7 cellular contexts compared by ENCODE assay signal in the genomic region with DNA sequence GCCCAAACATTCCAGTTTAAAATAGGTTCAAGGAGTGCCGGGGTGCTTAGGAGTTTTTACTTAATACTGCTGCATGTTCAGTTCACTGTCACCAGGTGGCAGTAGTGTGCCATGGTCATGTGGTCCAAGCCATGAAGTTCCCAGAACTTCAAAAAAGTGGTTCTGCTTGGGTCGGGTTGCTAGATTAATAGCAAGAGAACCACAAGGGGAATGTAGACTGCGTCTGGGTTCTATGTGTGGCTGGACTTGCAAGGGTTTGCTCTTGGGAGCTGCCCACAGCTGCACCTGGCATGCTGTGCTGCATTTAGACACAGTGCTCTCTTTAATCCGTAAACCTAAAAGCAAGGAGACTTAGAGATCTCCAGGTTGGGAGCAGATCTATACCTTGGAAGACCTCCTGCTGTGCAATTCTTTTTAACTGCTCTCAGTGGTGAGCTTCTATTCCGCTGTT. TPM values are rescaled to one million over a fixed set of nuclear protein-coding genes. Genes with fewer than 3 reads are reported as not detected.
DNase-seq lines count a peak whose midpoint lies in the region; ATAC-seq and TF ChIP-seq lines count a peak whose summit lies in the region.

No MANE protein-coding gene starts in this region.

- peaks cover 12% of the 10 kb centered on the region for H3K27me3 Mint-ChIP-seq in activated naive CD8-positive, alpha-beta T cell treated with anti-CD3 and anti-CD28 coated beads, Interleukin-2, amount 50 U/mL, for 24 hours

- intact Hi-C loops in sigmoid colon (cut with DNase I) = loop anchor here (1.0 kb wide), 2 partner anchors 192 to 293 kb away; no protein-coding TSS in a partner anchor

- DNase-seq in HT-29 (ENCODE audit: low spot score) (peak; percentile 77), SJCRH30 (peak; percentile 38 to 78), right atrium auricular region (ENCODE audit: low spot score) (peak; percentile 79), sigmoid colon (peak; percentile 83)
- peak; percentile 49 for DNase-seq in activated naive CD8-positive, alpha-beta T cell treated with anti-CD3 and anti-CD28 coated beads, Interleukin-2, amount 50 U/mL, for 24 hours

- no peaks in the 10 kb centered on the region for H3K9me3 Mint-ChIP-seq in activated naive CD8-positive, alpha-beta T cell treated with anti-CD3 and anti-CD28 coated beads, Interleukin-2, amount 50 U/mL, for 24 hours

- no peak for TF ChIP-seq EP300 in sigmoid colon (IDR thresholded peaks at IDR 0.05)

- H3K27me3 ChIP-seq in SJCRH30 = peaks cover 18% of the 10 kb centered on the region
- no peaks in the 10 kb centered on the region for H3K27me3 ChIP-seq in right atrium auricular region
- peaks cover 0 to 17% (median 7%) of the 10 kb centered on the region in 3 donors for H3K27me3 ChIP-seq in sigmoid colon

- TF ChIP-seq POLR2A in sigmoid colon (IDR thresholded peaks at IDR 0.05) = no peak

- no peak overlapping the region for H3K27ac Mint-ChIP-seq in activated naive CD8-positive, alpha-beta T cell treated with anti-CD3 and anti-CD28 coated beads, Interleukin-2, amount 50 U/mL, for 24 hours

- H3K4me3 ChIP-seq in SJCRH30 = no peak overlapping the region
- no peak overlapping the region for H3K4me3 ChIP-seq in right atrium auricular region
- H3K4me3 ChIP-seq in sigmoid colon = no peak overlapping the region

- peak; percentile 43 for ATAC-seq in activated naive CD8-positive, alpha-beta T cell treated with anti-CD3 and anti-CD28 coated beads, Interleukin-2, amount 50 U/mL, for 24 hours
- no peak for ATAC-seq in HG03108 (IDR thresholded peaks at IDR 0.05; ENCODE audit: unreplicated experiment)

- H3K4me1 ChIP-seq in SJCRH30 (no peaks in the 10 kb centered on the region), right atrium auricular region (no peaks in the 10 kb centered on the region), sigmoid colon (peaks cover 0 to 3% (median 0%) of the 10 kb centered on the region in 4 donors)

- no peak overlapping the region for H3K4me3 Mint-ChIP-seq in activated naive CD8-positive, alpha-beta T cell treated with anti-CD3 and anti-CD28 coated beads, Interleukin-2, amount 50 U/mL, for 24 hours

- peak; percentile 74 for TF ChIP-seq CTCF in GM12874 (IDR thresholded peaks at IDR 0.05; ENCODE audit: insufficient read depth, low read depth, low read length)
- TF ChIP-seq CTCF in right atrium auricular region (IDR thresholded peaks at IDR 0.05) = peak; percentile 87 to 91
- TF ChIP-seq CTCF in sigmoid colon (IDR thresholded peaks at IDR 0.05) = peak; percentile 79 to 93 (median 89)

- H3K4me1 Mint-ChIP-seq in activated naive CD8-positive, alpha-beta T cell treated with anti-CD3 and anti-CD28 coated beads, Interleukin-2, amount 50 U/mL, for 24 hours = no peaks in the 10 kb centered on the region

- H3K9me3 ChIP-seq in SJCRH30 (replicated peaks) = no peaks in the 10 kb centered on the region
- no peaks in the 10 kb centered on the region for H3K9me3 ChIP-seq in right atrium auricular region
- no peaks in the 10 kb centered on the region for H3K9me3 ChIP-seq in sigmoid colon

- H3K36me3 ChIP-seq in SJCRH30 = no peaks in the 10 kb centered on the region
- no peaks in the 10 kb centered on the region for H3K36me3 ChIP-seq in right atrium auricular region
- no peaks in the 10 kb centered on the region for H3K36me3 ChIP-seq in sigmoid colon

- H3K36me3 Mint-ChIP-seq in activated naive CD8-positive, alpha-beta T cell treated with anti-CD3 and anti-CD28 coated beads, Interleukin-2, amount 50 U/mL, for 24 hours (ENCODE audit: low read depth) = no peaks in the 10 kb centered on the region

- H3K27ac ChIP-seq in SJCRH30 (no peak overlapping the region), right atrium auricular region (no peak overlapping the region), sigmoid colon (no peak overlapping the region)

- 40 to 44% methylated on average over 5 of the region's 5 CpGs for WGBS in sigmoid colon, 2 donors

RNA-seq across cellular contexts. Expression of a gene that starts 6.5 kb away (rescaled TPM):
- not detected in 2 replicates for total RNA-seq in HT-29 (2014; rRNA removed; shearing (Covaris generic))
- total RNA-seq in SJCRH30 (2014; rRNA removed; shearing (Covaris generic)) = not detected in 2 replicates
- total RNA-seq in right atrium auricular region (10 to 100 TPM; 22.8 to 27.0 TPM), sigmoid colon (10 to 100 TPM; 10.0 to 36.8 (median 24.1) TPM)
- 10 to 100 TPM in 1 of 3 donors, 1 to 10 TPM in 2; 6.6 to 12.6 (median 7.2) TPM for polyA plus RNA-seq in sigmoid colon

Comparison
In these comparisons a context has a peak if more than half of its experiments do, and no peak if none do; other contexts are left out.
1. RNA of a gene that starts 6.5 kb away (total RNA-seq): 10.0 to 36.8 TPM in sigmoid colon and 22.8 to 27.0 TPM in right atrium auricular region; not detected in HT-29 and not detected in SJCRH30; every median in the first group is over 10 times any median in the second.
2. Peak in every context shown above with its lines, with median percentiles within 50 percentile points of each other: CTCF ChIP-seq and DNase-seq.